9 cellular contexts compared by ENCODE assay signal in the genomic region with DNA sequence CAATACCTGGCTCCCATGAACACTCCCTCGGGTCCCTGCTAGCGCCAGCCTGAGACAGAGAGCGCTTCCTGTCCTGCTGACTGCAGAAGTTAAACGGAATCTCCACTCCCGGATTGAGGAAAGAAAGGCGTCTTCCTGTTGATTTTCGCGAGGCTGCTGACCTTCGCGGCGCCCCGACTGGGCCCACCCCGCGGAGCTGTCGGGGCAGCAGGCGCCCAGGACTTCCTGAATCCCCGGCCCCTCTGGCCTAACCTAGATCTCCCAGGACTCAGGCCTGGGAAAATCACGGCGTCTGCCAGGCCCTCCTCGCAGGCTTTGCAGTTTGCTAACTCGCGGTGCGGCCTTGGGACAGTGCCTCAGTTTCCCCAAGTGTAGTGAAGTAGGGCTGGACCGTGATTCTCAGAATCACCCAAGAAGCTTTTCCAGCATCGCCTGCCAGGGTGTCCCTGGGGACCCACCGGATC.
DNase-seq lines count a peak whose midpoint lies in the region; ATAC-seq and TF ChIP-seq lines count a peak whose summit lies in the region.
"Had no signal": no experiment of that assay in that cellular context is flagged by ENCODE, and none has a peak within 500 bp of the region (broad histone marks: within the 10 kb centered on the region; RNA-seq: fewer than 3 reads in every experiment).

No MANE protein-coding gene starts in this region.

- intact Hi-C loops in HCT116 (cut with micrococcal nuclease) (no loop called here), body of pancreas (cut with DNase I) (no loop called here)

- CTCF ChIA-PET in HCT116 (lab: Charles Lee) = interaction anchor here (0.6 to 1.0 kb wide), 2 partner anchors 11 to 191 kb away, joined by 3 read pairs; no protein-coding TSS in a partner anchor

- peak overlapping the region in 4 of 5 donors; percentile 5 to 68 (median 58) for H3K4me3 Mint-ChIP-seq in immature natural killer cell

- peak overlapping the region; percentile 86 for H3K4me2 ChIP-seq in HCT116 (ENCODE audit: low read length)

- ATAC-seq in HCT116 (0 out of 2 replicates have a peak, but pooled peaks have one; percentile 5), body of pancreas (no peak), GM21515 (IDR thresholded peaks at IDR 0.05; ENCODE audit: unreplicated experiment) (no peak)

- TF ChIP-seq CTCF in HCT116 (IDR thresholded peaks at IDR 0.05 in 2 of 3, conservative IDR thresholded peaks at IDR 0.05 in 1 of 3; ENCODE audit: borderline replicate concordance in 1 of 3, insufficient read depth in 1 of 3, low read depth in 2 of 3, low read length in 2 of 3) (no peak), body of pancreas (IDR thresholded peaks at IDR 0.05) (no peak)

- no peaks in the 10 kb centered on the region for H3K79me2 ChIP-seq in HCT116 (ENCODE audit: insufficient read depth, low read length)

- WGBS in body of pancreas, 2 donors = 3 to 4% methylated on average over 10 to 26 of the region's 26 CpGs

- H3K9me2 ChIP-seq in HCT116 (ENCODE audit: insufficient read depth) = no peaks in the 10 kb centered on the region

- H3K27ac ChIP-seq in HCT116 (ENCODE audit: low read depth, low read length) (peak overlapping the region; percentile 43; the same call in 1 of the 2 replicates), body of pancreas (peak overlapping the region; percentile 79 to 98 (median 92)), skin epidermis (peak overlapping the region; percentile 75 to 98 (median 87))
- H3K27ac ChIP-seq: SK-N-MC had no signal

- H3K27me3 Mint-ChIP-seq in immature natural killer cell (ENCODE audit: low read depth in 3 of 3) = peaks cover 7 to 28% (median 13%) of the 10 kb centered on the region in 3 donors

- peak overlapping the region; percentile 34 to 54 for H3K4me3 ChIP-seq in HCT116 (replicated peaks in 1 of 2; ENCODE audit: low read depth in 1 of 2, low read length in 2 of 2)
- peak overlapping the region in 1 of 2 donors; percentile 9 for H3K4me3 ChIP-seq in body of pancreas
- H3K4me3 ChIP-seq in skin epidermis = peak overlapping the region; percentile 26 to 44 (median 37)
- H3K4me3 ChIP-seq: SK-N-MC had no signal

- H3K36me3 Mint-ChIP-seq in immature natural killer cell = no peaks in the 10 kb centered on the region

- no TSS peak for BruUV-seq in HCT116 (replicated peaks; lab: Mats Ljungman, UMichigan)

- POLR2A ChIA-PET in HCT116 (lab: Charles Lee) = interaction anchor here (1.0 to 1.3 kb wide), 2 partner anchors 42 to 108 kb away, joined by 3 read pairs; no protein-coding TSS in a partner anchor

- TF ChIP-seq POLR2A in HCT116 (IDR thresholded peaks at IDR 0.05; ENCODE audit: borderline replicate concordance, extremely low read depth, insufficient read depth, insufficient read length) (no peak), body of pancreas (IDR thresholded peaks at IDR 0.05) (no peak)

- no peak overlapping the region for H3K27ac Mint-ChIP-seq in immature natural killer cell

- H3K36me3 ChIP-seq in HCT116 (ENCODE audit: control insufficient read depth in 1 of 2, insufficient read depth in 2 of 2, low read length in 2 of 2) (no peaks in the 10 kb centered on the region), body of pancreas (replicated peaks in 1 of 2; ENCODE audit: insufficient read depth in 1 of 2, low read depth in 2 of 2) (no peaks in the 10 kb centered on the region)

- TF ChIP-seq RAD21 in HCT116 (IDR thresholded peaks at IDR 0.05; ENCODE audit: low read depth) = no peak

- peaks cover 22 to 30% of the 10 kb centered on the region in 2 experiments for H3K4me1 ChIP-seq in HCT116 (ENCODE audit: control insufficient read depth in 1 of 2, insufficient read depth in 2 of 2, low read length in 2 of 2)
- H3K4me1 ChIP-seq in body of pancreas = peaks cover 57% of the 10 kb centered on the region

- H3K9me3 Mint-ChIP-seq in immature natural killer cell = no peaks in the 10 kb centered on the region

- H3K9me3 ChIP-seq in HCT116 (ENCODE audit: control insufficient read depth in 1 of 2, insufficient read depth in 1 of 2, low read depth in 1 of 2, low read length in 2 of 2) = no peaks in the 10 kb centered on the region
- H3K9me3 ChIP-seq in body of pancreas = no peaks in the 10 kb centered on the region

- no peaks in the 10 kb centered on the region for H3K27me3 ChIP-seq in HCT116 (ENCODE audit: insufficient read depth, low read length)
- H3K27me3 ChIP-seq in body of pancreas = no peaks in the 10 kb centered on the region

- H3K4me1 Mint-ChIP-seq in immature natural killer cell = peaks cover 3 to 7% of the 10 kb centered on the region in 2 donors

- no peaks in the 10 kb centered on the region for H4K20me1 ChIP-seq in HCT116 (ENCODE audit: insufficient read depth)

- H2AFZ ChIP-seq in HCT116 (ENCODE audit: low read depth, low read length, poor library complexity, severe bottlenecking) = peak overlapping the region; percentile 16

- H3K9ac ChIP-seq in HCT116 (ENCODE audit: low read length) = peak overlapping the region; percentile 41

- RAD21 ChIA-PET in HCT116 (lab: Charles Lee; ENCODE audit: low non-redundant PET in 1 of 2, low total read pairs in 2 of 2, uncharacterized antibody in 2 of 2, unreplicated experiment in 2 of 2) = no interaction called here

- DNase-seq in HCT116 (ENCODE audit: low read depth, low spot score) (no peak), body of pancreas (peak in 3 of 4 donors; percentile 28 to 57 (median 49)), immature natural killer cell (no peak), SKM-1 (lab: John Stamatoyannopoulos, UW; ENCODE audit: unreplicated experiment) (no peak), putamen (ENCODE audit: low spot score) (no peak), NCI-H146 treated with DMSO at 0.1 percent for 48 hours (lab: John Stamatoyannopoulos, UW; ENCODE audit: unreplicated experiment) (no peak)

TF ChIP-seq in HCT116, 20 proteins besides CTCF, POLR2A, EP300 and RAD21:
- TF ChIP-seq ZNF274 (IDR thresholded peaks at IDR 0.05; ENCODE audit: low read depth, low read length) = no peak
- no peak for TF ChIP-seq CBX3 (IDR thresholded peaks at IDR 0.05; ENCODE audit: low read depth)

Comparison
In these comparisons a context has a peak if more than half of its experiments do, and no peak if none do; other contexts are left out.
1. DNase-seq: peak in body of pancreas (3 of 4); none in HCT116 (single experiment), immature natural killer cell (0 of 3), SKM-1 (single experiment), putamen (single experiment) and NCI-H146 treated with DMSO at 0.1 percent for 48 hours (single experiment).
2. Peak in every context shown above with its lines, with median percentiles within 50 percentile points of each other: H3K27ac ChIP-seq.